8 cellular contexts compared by ENCODE assay signal in genomic region chr16:86575754-86576557, GRCh38. TPM values are rescaled to one million over a fixed set of nuclear protein-coding genes. Genes with fewer than 3 reads are reported as not detected.
DNase-seq lines count a peak whose midpoint lies in the region; ATAC-seq and TF ChIP-seq lines count a peak whose summit lies in the region.

No MANE protein-coding gene starts in this region.

- no CpG with 5 or more reads among the region's 54 CpGs for WGBS in mesendoderm (ENCODE audit: extremely low coverage, insufficient coverage, low lambda C conversion rate)

- no peaks in the 10 kb centered on the region for H3K9me3 Mint-ChIP-seq in endothelial cell (ENCODE audit: unreplicated experiment)
- H3K9me3 Mint-ChIP-seq in stimulated activated naive CD8-positive, alpha-beta T cell treated with anti-CD3 and anti-CD28 coated beads, Interleukin-15, Interleukin-2, amounts not matched to agents 100 ng/mL and 50 ng/mL, for 24 hours, result no peaks in the 10 kb centered on the region

- no peaks in the 10 kb centered on the region for H3K79me1 ChIP-seq in mesendoderm (ENCODE audit: low read length)

- no peak overlapping the region for H3K4ac ChIP-seq in mesendoderm (ENCODE audit: low read depth, low read length)

- H3K4me1 ChIP-seq in mesendoderm (ENCODE audit: control insufficient read depth, low read depth, low read length), result peaks cover 11% of the 10 kb centered on the region

- peak; percentile 35 for TF ChIP-seq CTCF in endothelial cell (IDR thresholded peaks at IDR 0.05; ENCODE audit: unreplicated experiment)

- no peak overlapping the region for H4K5ac ChIP-seq in mesendoderm (ENCODE audit: low read length)

- peaks cover 10% of the 10 kb centered on the region for H3K36me3 Mint-ChIP-seq in endothelial cell (ENCODE audit: low read depth, unreplicated experiment)
- no peaks in the 10 kb centered on the region for H3K36me3 Mint-ChIP-seq in stimulated activated naive CD8-positive, alpha-beta T cell treated with anti-CD3 and anti-CD28 coated beads, Interleukin-15, Interleukin-2, amounts not matched to agents 100 ng/mL and 50 ng/mL, for 24 hours (ENCODE audit: low read depth)

- H3K4me3 ChIP-seq in mesendoderm (ENCODE audit: low read length), result peak overlapping the region; percentile 32

- H2BK120ac ChIP-seq in mesendoderm (ENCODE audit: low read depth, low read length), result no peak overlapping the region

- no peak for TF ChIP-seq EP300 in Ishikawa (IDR thresholded peaks at IDR 0.05; ENCODE audit: borderline replicate concordance)

- H4K8ac ChIP-seq in mesendoderm (ENCODE audit: low read depth, low read length), result no peak overlapping the region

- H2AK5ac ChIP-seq in mesendoderm (ENCODE audit: low read length), result no peak overlapping the region

- no peak overlapping the region for H3K27ac ChIP-seq in mesendoderm (ENCODE audit: low read depth, low read length)

- no peaks in the 10 kb centered on the region for H3K36me3 ChIP-seq in mesendoderm (ENCODE audit: control insufficient read depth, insufficient read depth, low read length)

- no peak overlapping the region for H3K18ac ChIP-seq in mesendoderm (ENCODE audit: low read length)

- peak overlapping the region; percentile 82 for H3K4me2 ChIP-seq in mesendoderm (ENCODE audit: low read length)

- peaks cover 55% of the 10 kb centered on the region for H3K4me1 Mint-ChIP-seq in endothelial cell (ENCODE audit: unreplicated experiment)
- peaks cover 11% of the 10 kb centered on the region for H3K4me1 Mint-ChIP-seq in stimulated activated naive CD8-positive, alpha-beta T cell treated with anti-CD3 and anti-CD28 coated beads, Interleukin-15, Interleukin-2, amounts not matched to agents 100 ng/mL and 50 ng/mL, for 24 hours (ENCODE audit: low read depth)

- H3K79me2 ChIP-seq in mesendoderm (ENCODE audit: control insufficient read depth, insufficient read depth, low read length), result no peaks in the 10 kb centered on the region

- H3K23ac ChIP-seq in mesendoderm (ENCODE audit: low read length), result no peak overlapping the region

- H3K27me3 Mint-ChIP-seq in endothelial cell (ENCODE audit: unreplicated experiment), result peaks cover 21% of the 10 kb centered on the region
- peaks cover 71% of the 10 kb centered on the region for H3K27me3 Mint-ChIP-seq in stimulated activated naive CD8-positive, alpha-beta T cell treated with anti-CD3 and anti-CD28 coated beads, Interleukin-15, Interleukin-2, amounts not matched to agents 100 ng/mL and 50 ng/mL, for 24 hours

- H2BK15ac ChIP-seq in mesendoderm (replicated peaks; ENCODE audit: low read depth), result no peak overlapping the region

- DNase-seq in DMS153 (lab: John Stamatoyannopoulos, UW), result peak; percentile 53
- DNase-seq in activated CD4-positive, alpha-beta T cell treated with anti-CD3 and anti-CD28 coated beads for 48 hours, result peak; percentile 76
- peak; percentile 76 for DNase-seq in endothelial cell (ENCODE audit: low spot score)
- peak; percentile 97 for DNase-seq in mesendoderm
- DNase-seq in hippocampal formation (lab: John Stamatoyannopoulos, UW), result no peak

- no peak overlapping the region for H3K27ac Mint-ChIP-seq in endothelial cell (ENCODE audit: unreplicated experiment)
- H3K27ac Mint-ChIP-seq in stimulated activated naive CD8-positive, alpha-beta T cell treated with anti-CD3 and anti-CD28 coated beads, Interleukin-15, Interleukin-2, amounts not matched to agents 100 ng/mL and 50 ng/mL, for 24 hours, result no peak overlapping the region

- peak overlapping the region; percentile 72 for H3K56ac ChIP-seq in mesendoderm (ENCODE audit: low read length)

- H3K27me3 ChIP-seq in mesendoderm (ENCODE audit: insufficient read depth, low read length, poor library complexity), result peaks cover 82% of the 10 kb centered on the region

- peak overlapping the region; percentile 50 for H3K9ac ChIP-seq in mesendoderm (ENCODE audit: low read length)

- no peak for ATAC-seq in GM18861 (IDR thresholded peaks at IDR 0.05; ENCODE audit: unreplicated experiment)

- no peak overlapping the region for H2BK5ac ChIP-seq in mesendoderm (ENCODE audit: low read length)

- peak; percentile 20; the same call in 1 of the 2 replicates for TF ChIP-seq RAD21 in Ishikawa (IDR thresholded peaks at IDR 0.05; ENCODE audit: low read depth)

- peak overlapping the region; percentile 92 for H3K4me3 Mint-ChIP-seq in endothelial cell (ENCODE audit: unreplicated experiment)
- peak overlapping the region; percentile 70 for H3K4me3 Mint-ChIP-seq in stimulated activated naive CD8-positive, alpha-beta T cell treated with anti-CD3 and anti-CD28 coated beads, Interleukin-15, Interleukin-2, amounts not matched to agents 100 ng/mL and 50 ng/mL, for 24 hours

TF ChIP-seq in Ishikawa, 13 proteins besides CTCF, POLR2A, EP300 and RAD21:
- TF ChIP-seq TAF1 (IDR thresholded peaks at IDR 0.05; ENCODE audit: low read depth), result no peak
- TF ChIP-seq TEAD4 (IDR thresholded peaks at IDR 0.05), result no peak
- no peak for TF ChIP-seq NFIC (IDR thresholded peaks at IDR 0.05)
- TF ChIP-seq USF1 (IDR thresholded peaks at IDR 0.05), result no peak
- TF ChIP-seq ZBTB7A (IDR thresholded peaks at IDR 0.05; ENCODE audit: low read depth), result no peak
- TF ChIP-seq FOXM1 (IDR thresholded peaks at IDR 0.05; ENCODE audit: borderline replicate concordance, low read depth), result no peak
- TF ChIP-seq CEBPB (IDR thresholded peaks at IDR 0.05), result no peak

RNA-seq across cellular contexts. Expression of gene FOXL1, which starts 2.4 kb away (rescaled TPM):
- 3.4 TPM for total RNA-seq in endothelial cell (ENCODE audit: unreplicated experiment)
- polyA plus RNA-seq in mesendoderm (2013, experiment 1 of 2), result 0.27 TPM
- 0.35 TPM for polyA plus RNA-seq in mesendoderm (2013, experiment 2 of 2)

RNA-seq across cellular contexts. Expression of gene FOXC2, which starts 9.3 kb away (rescaled TPM):
- total RNA-seq in endothelial cell (ENCODE audit: unreplicated experiment), result 16.3 TPM
- polyA plus RNA-seq in mesendoderm (2013, experiment 1 of 2), result 1.7 TPM
- 1.7 TPM for polyA plus RNA-seq in mesendoderm (2013, experiment 2 of 2)

RNA-seq across cellular contexts. Expression of gene MTHFSD, which starts 20.9 kb away (rescaled TPM):
- total RNA-seq in endothelial cell (ENCODE audit: unreplicated experiment), result 30.6 TPM
- polyA plus RNA-seq in mesendoderm (2013, experiment 1 of 2), result 5.5 TPM
- 6.0 TPM for polyA plus RNA-seq in mesendoderm (2013, experiment 2 of 2)

Comparison
In these comparisons a context has a peak if more than half of its experiments do, and no peak if none do; other contexts are left out.
1. DNase-seq: peak in DMS153 (single experiment), activated CD4-positive, alpha-beta T cell treated with anti-CD3 and anti-CD28 coated beads for 48 hours (single experiment), endothelial cell (single experiment) and mesendoderm (single experiment); none in hippocampal formation (0 of 2).